Comparison of ENCODE assay signal across 1 cellular context in the genomic region with DNA sequence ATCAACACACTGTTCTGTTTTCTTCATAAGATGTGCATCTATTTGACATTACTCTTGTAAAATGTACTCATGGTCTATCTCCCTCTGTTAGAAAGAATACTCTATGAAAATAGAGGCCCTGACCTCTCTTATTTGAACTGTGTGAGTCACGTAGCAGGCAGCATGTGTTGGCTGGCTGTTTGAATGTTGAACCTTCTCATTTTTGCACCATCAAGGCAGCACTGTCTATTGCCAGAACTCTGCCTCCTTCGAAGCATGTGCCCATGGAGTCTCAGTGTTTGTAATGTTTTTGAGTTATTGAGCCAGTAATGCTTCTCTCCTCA.
TF ChIP-seq lines count a peak whose summit lies in the region.

No MANE protein-coding gene starts in this region.

TF ChIP-seq in HepG2, 621 proteins besides CTCF, POLR2A, EP300 and RAD21 (continued from another document):
- TF ChIP-seq ZNF770 (CRISPR knock-in tag; IDR thresholded peaks at IDR 0.05) (no peak), ZNF570 (CRISPR knock-in tag; IDR thresholded peaks at IDR 0.05; ENCODE audit: borderline replicate concordance) (no peak), GPBP1L1 (CRISPR knock-in tag; IDR thresholded peaks at IDR 0.05) (no peak), NR2F6 (IDR thresholded peaks at IDR 0.05) (0 out of 2 replicates have a peak, but pooled peaks have one; percentile 26), NR2F6 (CRISPR knock-in tag; IDR thresholded peaks at IDR 0.05) (peak; percentile 26; the same call in 1 of the 2 replicates), NR2F1 (CRISPR knock-in tag; IDR thresholded peaks at IDR 0.05) (peak in 1 of 2 experiments; percentile 49; a peak in 1 of 4 replicates), ZNF577 (CRISPR knock-in tag; IDR thresholded peaks at IDR 0.05; ENCODE audit: borderline replicate concordance, low read depth) (no peak), FOSL2 (CRISPR knock-in tag; IDR thresholded peaks at IDR 0.05) (peak; percentile 78), ZNF841 (CRISPR knock-in tag; IDR thresholded peaks at IDR 0.05; ENCODE audit: borderline replicate concordance) (no peak), HNF1B (CRISPR knock-in tag; IDR thresholded peaks at IDR 0.05) (no peak), ZNF768 (CRISPR knock-in tag; IDR thresholded peaks at IDR 0.05) (no peak)
- TF ChIP-seq, protein P1, sequence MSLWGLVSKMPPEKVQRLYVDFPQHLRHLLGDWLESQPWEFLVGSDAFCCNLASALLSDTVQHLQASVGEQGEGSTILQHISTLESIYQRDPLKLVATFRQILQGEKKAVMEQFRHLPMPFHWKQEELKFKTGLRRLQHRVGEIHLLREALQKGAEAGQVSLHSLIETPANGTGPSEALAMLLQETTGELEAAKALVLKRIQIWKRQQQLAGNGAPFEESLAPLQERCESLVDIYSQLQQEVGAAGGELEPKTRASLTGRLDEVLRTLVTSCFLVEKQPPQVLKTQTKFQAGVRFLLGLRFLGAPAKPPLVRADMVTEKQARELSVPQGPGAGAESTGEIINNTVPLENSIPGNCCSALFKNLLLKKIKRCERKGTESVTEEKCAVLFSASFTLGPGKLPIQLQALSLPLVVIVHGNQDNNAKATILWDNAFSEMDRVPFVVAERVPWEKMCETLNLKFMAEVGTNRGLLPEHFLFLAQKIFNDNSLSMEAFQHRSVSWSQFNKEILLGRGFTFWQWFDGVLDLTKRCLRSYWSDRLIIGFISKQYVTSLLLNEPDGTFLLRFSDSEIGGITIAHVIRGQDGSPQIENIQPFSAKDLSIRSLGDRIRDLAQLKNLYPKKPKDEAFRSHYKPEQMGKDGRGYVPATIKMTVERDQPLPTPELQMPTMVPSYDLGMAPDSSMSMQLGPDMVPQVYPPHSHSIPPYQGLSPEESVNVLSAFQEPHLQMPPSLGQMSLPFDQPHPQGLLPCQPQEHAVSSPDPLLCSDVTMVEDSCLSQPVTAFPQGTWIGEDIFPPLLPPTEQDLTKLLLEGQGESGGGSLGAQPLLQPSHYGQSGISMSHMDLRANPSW (CRISPR knock-in tag; IDR thresholded peaks at IDR 0.05; ENCODE audit: borderline replicate concordance): no peak
- TF ChIP-seq, protein P2, sequence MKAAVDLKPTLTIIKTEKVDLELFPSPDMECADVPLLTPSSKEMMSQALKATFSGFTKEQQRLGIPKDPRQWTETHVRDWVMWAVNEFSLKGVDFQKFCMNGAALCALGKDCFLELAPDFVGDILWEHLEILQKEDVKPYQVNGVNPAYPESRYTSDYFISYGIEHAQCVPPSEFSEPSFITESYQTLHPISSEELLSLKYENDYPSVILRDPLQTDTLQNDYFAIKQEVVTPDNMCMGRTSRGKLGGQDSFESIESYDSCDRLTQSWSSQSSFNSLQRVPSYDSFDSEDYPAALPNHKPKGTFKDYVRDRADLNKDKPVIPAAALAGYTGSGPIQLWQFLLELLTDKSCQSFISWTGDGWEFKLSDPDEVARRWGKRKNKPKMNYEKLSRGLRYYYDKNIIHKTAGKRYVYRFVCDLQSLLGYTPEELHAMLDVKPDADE (CRISPR knock-in tag; IDR thresholded peaks at IDR 0.05): no peak
- TF ChIP-seq, protein P3, sequence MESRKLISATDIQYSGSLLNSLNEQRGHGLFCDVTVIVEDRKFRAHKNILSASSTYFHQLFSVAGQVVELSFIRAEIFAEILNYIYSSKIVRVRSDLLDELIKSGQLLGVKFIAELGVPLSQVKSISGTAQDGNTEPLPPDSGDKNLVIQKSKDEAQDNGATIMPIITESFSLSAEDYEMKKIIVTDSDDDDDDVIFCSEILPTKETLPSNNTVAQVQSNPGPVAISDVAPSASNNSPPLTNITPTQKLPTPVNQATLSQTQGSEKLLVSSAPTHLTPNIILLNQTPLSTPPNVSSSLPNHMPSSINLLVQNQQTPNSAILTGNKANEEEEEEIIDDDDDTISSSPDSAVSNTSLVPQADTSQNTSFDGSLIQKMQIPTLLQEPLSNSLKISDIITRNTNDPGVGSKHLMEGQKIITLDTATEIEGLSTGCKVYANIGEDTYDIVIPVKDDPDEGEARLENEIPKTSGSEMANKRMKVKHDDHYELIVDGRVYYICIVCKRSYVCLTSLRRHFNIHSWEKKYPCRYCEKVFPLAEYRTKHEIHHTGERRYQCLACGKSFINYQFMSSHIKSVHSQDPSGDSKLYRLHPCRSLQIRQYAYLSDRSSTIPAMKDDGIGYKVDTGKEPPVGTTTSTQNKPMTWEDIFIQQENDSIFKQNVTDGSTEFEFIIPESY (CRISPR knock-in tag; IDR thresholded peaks at IDR 0.05): no peak
